Comparison of ENCODE assay signal across 21 cellular contexts in the genomic region with DNA sequence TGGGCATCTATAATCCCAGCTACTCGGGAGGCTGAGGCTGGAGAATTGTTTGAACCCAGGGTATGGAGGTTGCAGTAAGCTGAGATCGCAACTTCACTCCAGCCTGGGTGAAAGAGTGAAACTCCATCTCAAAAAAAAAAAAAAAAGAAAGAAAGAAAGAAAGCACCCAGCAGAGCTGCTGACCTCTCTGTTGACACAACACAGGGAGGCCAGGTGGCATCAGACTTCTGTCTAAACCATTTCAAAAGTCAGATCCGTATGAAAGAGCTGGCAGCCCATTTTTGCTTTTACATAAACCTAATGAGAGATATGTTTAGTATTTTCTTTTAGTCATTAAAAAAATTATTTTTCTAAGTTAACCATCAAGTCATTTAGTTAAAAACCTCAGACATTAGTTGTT.
"Had no signal": no experiment of that assay in that cellular context is flagged by ENCODE, and none has a peak within 500 bp of the region (broad histone marks: within the 10 kb centered on the region; RNA-seq: fewer than 3 reads in every experiment).

No MANE protein-coding gene starts in this region.

- ATAC-seq: left cardiac atrium, left ventricle myocardium superior had no signal

- H2AFZ ChIP-seq: hepatocyte had no signal

- H3K27ac Mint-ChIP-seq: endodermal cell had no signal

- H3K4me3 ChIP-seq: colonic mucosa, hepatocyte, right atrium auricular region, stomach, thoracic aorta, transverse colon had no signal

- DNase-seq: colonic mucosa; effector CD4-positive, alpha-beta T cell; endodermal cell; foreskin melanocyte; head of caudate nucleus; kidney; left cardiac atrium; left ventricle myocardium superior; mesendoderm; naive B cell; posterior cingulate gyrus; small intestine; stimulated activated CD4-positive, alpha-beta T cell treated with anti-CD3 and anti-CD28 coated beads, Interleukin-12 subunit alpha, Interleukin-12 subunit beta, amount 100 ng/mL, for 4 hours; stimulated activated naive CD4-positive, alpha-beta T cell; stomach; substantia nigra; transverse colon had no signal

- H3K4me1 ChIP-seq: colonic mucosa had no signal

- H3K36me3 ChIP-seq: colonic mucosa, right atrium auricular region, stomach, thoracic aorta, transverse colon had no signal

- H3K4me1 Mint-ChIP-seq: endodermal cell, neural crest cell had no signal

- H3K27ac ChIP-seq: colonic mucosa, hepatocyte, right atrium auricular region, stomach, thoracic aorta, transverse colon had no signal

- H3K4me3 Mint-ChIP-seq: endodermal cell, naive B cell, neural crest cell had no signal

- H3K4me2 ChIP-seq: hepatocyte had no signal

- H3K27me3 ChIP-seq: colonic mucosa, hepatocyte, right atrium auricular region, stomach, transverse colon had no signal

- H3K27me3 Mint-ChIP-seq: naive B cell had no signal

- H3K9me3 ChIP-seq: colonic mucosa, transverse colon had no signal
